Comparison of ENCODE assay signal across 30 cellular contexts in genomic region chr18:33735428-33735827, GRCh38.
"Had no signal": no experiment of that assay in that cellular context is flagged by ENCODE, and none has a peak within 500 bp of the region (broad histone marks: within the 10 kb centered on the region; RNA-seq: fewer than 3 reads in every experiment).

No MANE protein-coding gene starts in this region.

- H3K36me3 ChIP-seq: brain microvascular endothelial cell, neural progenitor cell, vagina had no signal

- H3K9me3 Mint-ChIP-seq: activated T-helper 1 cell treated with anti-CD3 and anti-CD28 coated beads, Interleukin-12 subunit alpha, Interleukin-12 subunit beta, Interleukin-2, Interleukin-4 antibody, amounts not matched to agents 30 ng/mL and 10 ng/mL and 1 ng/mL, durations not matched to agents 14 hours and 24 hours and 36 hours; mesothelial cell of epicardium; neural progenitor cell; stimulated activated naive B cell treated with anti-CD40 and anti-IgM and Interleukin-4, amounts not matched to agents 10 μg/mL and 1 μg/mL and 100 μg/mL, for 72 hours; type B pancreatic cell had no signal

- H3K4me1 ChIP-seq: left ventricle myocardium inferior, sigmoid colon, testis, vagina had no signal

- H3K27ac Mint-ChIP-seq: activated CD8-positive, alpha-beta T cell treated with anti-CD3 and anti-CD28 coated beads, Interleukin-2, amount 10 ng/mL, durations not matched to agents 7 days and 5 days; activated naive CD4-positive, alpha-beta T cell treated with anti-CD3 and anti-CD28 coated beads, Interleukin-2, amount 50 U/mL, for 24 hours; activated T-helper 1 cell treated with anti-CD3 and anti-CD28 coated beads, Interleukin-12 subunit alpha, Interleukin-12 subunit beta, Interleukin-2, Interleukin-4 antibody, amounts not matched to agents 30 ng/mL and 10 ng/mL and 1 ng/mL, durations not matched to agents 14 hours and 24 hours and 36 hours; mesothelial cell of epicardium; naive thymus-derived CD8-positive, alpha-beta T cell; neural progenitor cell; stimulated activated naive B cell treated with anti-CD40 and anti-IgM and Interleukin-4, amounts not matched to agents 10 μg/mL and 1 μg/mL and 100 μg/mL, for 72 hours; type B pancreatic cell had no signal

- H2AFZ ChIP-seq: hepatocyte, neural progenitor cell had no signal

- H3K4me2 ChIP-seq: hepatocyte, neural progenitor cell, smooth muscle cell had no signal

- H3K4me3 ChIP-seq: hepatocyte, left ventricle myocardium inferior, neural progenitor cell, sigmoid colon, smooth muscle cell, testis, vagina had no signal

- ATAC-seq: activated CD8-positive, alpha-beta T cell treated with anti-CD3 and anti-CD28 coated beads, Interleukin-2, amount 10 ng/mL, durations not matched to agents 7 days and 5 days; esophagus mucosa; naive thymus-derived CD8-positive, alpha-beta T cell; stimulated activated naive B cell treated with anti-CD40 and anti-IgM and Interleukin-4, amounts not matched to agents 10 μg/mL and 1 μg/mL and 100 μg/mL, for 72 hours had no signal

- H3K27ac ChIP-seq: brain microvascular endothelial cell, hepatocyte, left ventricle myocardium inferior, neural progenitor cell, sigmoid colon, testis, vagina, VCaP had no signal

- H3K36me3 Mint-ChIP-seq: activated naive CD4-positive, alpha-beta T cell treated with anti-CD3 and anti-CD28 coated beads, Interleukin-2, amount 50 U/mL, for 24 hours; naive thymus-derived CD8-positive, alpha-beta T cell; stimulated activated naive B cell treated with anti-CD40 and anti-IgM and Interleukin-4, amounts not matched to agents 10 μg/mL and 1 μg/mL and 100 μg/mL, for 72 hours had no signal

- DNase-seq: activated CD4-positive, alpha-beta T cell treated with anti-CD3 and anti-CD28 coated beads, Interleukin-2, amount 50 U/mL, for 1 hour; activated CD4-positive, CD25-positive, alpha-beta regulatory T cell treated with anti-CD3 and anti-CD28 coated beads, Interleukin-2, amount 50 U/mL, for 72 hours; activated CD8-positive, alpha-beta T cell treated with anti-CD3 and anti-CD28 coated beads, Interleukin-2, amount 10 ng/mL, durations not matched to agents 7 days and 5 days; activated gamma-delta T cell; aorta; brain microvascular endothelial cell; caudate nucleus; dermis blood vessel endothelial cell; effector memory CD4-positive, alpha-beta T cell; foreskin melanocyte; glutamatergic neuron; left ventricle myocardium inferior; naive thymus-derived CD8-positive, alpha-beta T cell; retina; sigmoid colon; stimulated activated CD4-positive, alpha-beta T cell treated with anti-CD3 and anti-CD28 coated beads, Interleukin-15, amount 100 ng/mL, for 24 hours; stimulated activated CD4-positive, alpha-beta T cell treated with anti-CD3 and anti-CD28 coated beads, Interleukin-2, amount 100 ng/mL, for 48 hours; stimulated activated CD8-positive, alpha-beta memory T cell treated with anti-CD3 and anti-CD28 coated beads, Interleukin-4, amount 100 ng/mL, for 48 hours; stimulated activated naive B cell treated with anti-CD40 and anti-IgM and Interleukin-4, amounts not matched to agents 10 μg/mL and 1 μg/mL and 100 μg/mL, for 72 hours; testis had no signal

- H3K27me3 ChIP-seq: brain microvascular endothelial cell, hepatocyte, neural progenitor cell, sigmoid colon, testis, vagina had no signal

- H3K79me2 ChIP-seq: hepatocyte had no signal

- H3K9me3 ChIP-seq: left ventricle myocardium inferior, sigmoid colon, testis, vagina had no signal
